12 cellular contexts compared by ENCODE assay signal in genomic region chr19:6020972-6021805, GRCh38. TPM values are rescaled to one million over a fixed set of nuclear protein-coding genes. Genes with fewer than 3 reads are reported as not detected.
DNase-seq lines count a peak whose midpoint lies in the region; ATAC-seq and TF ChIP-seq lines count a peak whose summit lies in the region.
"Had no signal": no experiment of that assay in that cellular context is flagged by ENCODE, and none has a peak within 500 bp of the region (broad histone marks: within the 10 kb centered on the region; RNA-seq: fewer than 3 reads in every experiment).

No MANE protein-coding gene starts in this region.

- no peaks in the 10 kb centered on the region for H3K9me3 Mint-ChIP-seq in neural progenitor cell
- H3K9me3 Mint-ChIP-seq in mesothelial cell of epicardium: no peaks in the 10 kb centered on the region
- H3K9me3 Mint-ChIP-seq: activated T-cell treated with anti-CD3 and anti-CD28 coated beads, Interleukin-2, amount 50 U/mL, for 24 hours; CD4-positive, alpha-beta T cell; T-cell had no signal

- no peaks in the 10 kb centered on the region for H3K27me3 ChIP-seq in body of pancreas
- H3K27me3 ChIP-seq in neural progenitor cell: peaks cover 14% of the 10 kb centered on the region
- no peaks in the 10 kb centered on the region for H3K27me3 ChIP-seq in adrenal gland

- H3K4me2 ChIP-seq in neural progenitor cell: no peak overlapping the region

- H3K4me1 Mint-ChIP-seq in neural progenitor cell (peaks cover 23% of the 10 kb centered on the region), mesothelial cell of epicardium (peaks cover 13% of the 10 kb centered on the region)

- TF ChIP-seq POLR2A in body of pancreas (IDR thresholded peaks at IDR 0.05): no peak
- no peak for TF ChIP-seq POLR2A in adrenal gland (IDR thresholded peaks at IDR 0.05)

- H3K27me3 Mint-ChIP-seq in neural progenitor cell (ENCODE audit: insufficient read depth, low read depth) (no peaks in the 10 kb centered on the region), mesothelial cell of epicardium (ENCODE audit: low read depth) (peaks cover 42% of the 10 kb centered on the region)
- H3K27me3 Mint-ChIP-seq: activated T-cell treated with anti-CD3 and anti-CD28 coated beads, Interleukin-2, amount 50 U/mL, for 24 hours had no signal

- no peak overlapping the region for H3K9ac ChIP-seq in neural progenitor cell

- no peaks in the 10 kb centered on the region for H3K36me3 ChIP-seq in body of pancreas (replicated peaks in 1 of 2; ENCODE audit: insufficient read depth in 1 of 2, low read depth in 2 of 2)
- H3K36me3 ChIP-seq in neural progenitor cell: no peaks in the 10 kb centered on the region
- no peaks in the 10 kb centered on the region for H3K36me3 ChIP-seq in adrenal gland (replicated peaks in 1 of 2)

- no peak overlapping the region for H3K4me3 ChIP-seq in body of pancreas
- H3K4me3 ChIP-seq in neural progenitor cell: no peak overlapping the region
- H3K4me3 ChIP-seq in adrenal gland: no peak overlapping the region

- no peaks in the 10 kb centered on the region for H4K20me1 ChIP-seq in neural progenitor cell (ENCODE audit: low read depth)

- H3K27ac ChIP-seq in body of pancreas (peak overlapping the region in 1 of 4 donors; percentile 25), neural progenitor cell (no peak overlapping the region), adrenal gland (no peak overlapping the region)

- DNase-seq in DMS53 (lab: John Stamatoyannopoulos, UW) (peak; percentile 81), NCI-H2081 (lab: John Stamatoyannopoulos, UW) (peak; percentile 77 to 87), body of pancreas (peak; percentile 26 to 46 (median 36)), neural progenitor cell (ENCODE audit: low spot score) (no peak), adrenal gland (no peak), SW 1271 (lab: John Stamatoyannopoulos, UW) (no peak), MV-4-11 (lab: John Stamatoyannopoulos, UW) (no peak), mesothelial cell of epicardium (ENCODE audit: low spot score in 2 of 2, unreplicated experiment in 2 of 2) (no peak)
- DNase-seq: activated T-cell treated with anti-CD3 and anti-CD28 coated beads, Interleukin-2, amount 50 U/mL, for 24 hours; CD4-positive, alpha-beta T cell; NCI-H1436 treated with DMSO at 0.1 percent for 48 hours had no signal

- H3K4me3 Mint-ChIP-seq in neural progenitor cell: no peak overlapping the region
- H3K4me3 Mint-ChIP-seq in mesothelial cell of epicardium: no peak overlapping the region
- H3K4me3 Mint-ChIP-seq: activated T-cell treated with anti-CD3 and anti-CD28 coated beads, Interleukin-2, amount 50 U/mL, for 24 hours; CD4-positive, alpha-beta T cell; T-cell had no signal

- ATAC-seq in body of pancreas: no peak

- H3K4me1 ChIP-seq in body of pancreas (peaks cover 30% of the 10 kb centered on the region), neural progenitor cell (no peaks in the 10 kb centered on the region), adrenal gland (replicated peaks in 1 of 2) (no peaks in the 10 kb centered on the region)

- TF ChIP-seq CTCF in body of pancreas (IDR thresholded peaks at IDR 0.05) (peak in 3 of 7 experiments; percentile 28 to 33 (median 30)), neural progenitor cell (IDR thresholded peaks at IDR 0.05) (no peak), adrenal gland (IDR thresholded peaks at IDR 0.05) (no peak), mesothelial cell of epicardium (IDR thresholded peaks at IDR 0.05; ENCODE audit: unreplicated experiment) (no peak)

- 41 to 48% methylated on average over 21 to 22 of the region's 22 CpGs for WGBS in body of pancreas, 2 donors
- WGBS in adrenal gland, 4 donors: 85 to 91% (median 89%) methylated on average over 22 of the region's 22 CpGs

- no peaks in the 10 kb centered on the region for H3F3A ChIP-seq in neural progenitor cell (ENCODE audit: low read depth)

- intact Hi-C loops in body of pancreas (cut with DNase I) (no loop called here), adrenal gland (cut with DNase I) (loop anchor here (5.0 kb wide), 2 partner anchors 34 to 214 kb away; partner anchors contain the start of gene NRTN (in 1 of the 2))

- no peaks in the 10 kb centered on the region for H3K79me2 ChIP-seq in neural progenitor cell (ENCODE audit: low read depth)

- H3K36me3 Mint-ChIP-seq in neural progenitor cell (peaks cover 9% of the 10 kb centered on the region), mesothelial cell of epicardium (no peaks in the 10 kb centered on the region)
- H3K36me3 Mint-ChIP-seq: T-cell had no signal

- H3K9me3 ChIP-seq in body of pancreas (no peaks in the 10 kb centered on the region), neural progenitor cell (ENCODE audit: low read depth) (no peaks in the 10 kb centered on the region), adrenal gland (replicated peaks in 1 of 3) (no peaks in the 10 kb centered on the region)

- peak overlapping the region; percentile 47 for H3K27ac Mint-ChIP-seq in neural progenitor cell
- no peak overlapping the region for H3K27ac Mint-ChIP-seq in mesothelial cell of epicardium
- H3K27ac Mint-ChIP-seq: activated T-cell treated with anti-CD3 and anti-CD28 coated beads, Interleukin-2, amount 50 U/mL, for 24 hours; CD4-positive, alpha-beta T cell; T-cell had no signal

- no peak overlapping the region for H2AFZ ChIP-seq in neural progenitor cell (replicated peaks)

RNA-seq across cellular contexts. Expression of gene RANBP3, which starts 43.2 kb away (rescaled TPM):
- 10 to 100 TPM; 62.0 to 90.0 TPM for total RNA-seq in body of pancreas
- total RNA-seq in neural progenitor cell (ENCODE audit: low replicate concordance): 77.8 and 83.5 TPM in 2 replicates
- total RNA-seq in adrenal gland: 100 to 1,000 TPM in 2 of 8 donors, 10 to 100 TPM in 6; 70.0 to 179 (median 90.0) TPM
- polyA plus RNA-seq in adrenal gland: 100 to 1,000 TPM in 1 of 3 donors, 10 to 100 TPM in 2; 60.9 to 118 (median 62.3) TPM
- 83.3 to 89.8 TPM (median 87.2 TPM) in 3 replicates for total RNA-seq in mesothelial cell of epicardium

Comparison
In these comparisons a context has a peak if more than half of its experiments do, and no peak if none do; other contexts are left out.
1. DNase-seq: peak in DMS53 (single experiment), NCI-H2081 (2 of 2) and body of pancreas (4 of 4); none in neural progenitor cell (single experiment), adrenal gland (0 of 7), SW 1271 (0 of 2), MV-4-11 (single experiment) and mesothelial cell of epicardium (0 of 2).